8 cellular contexts compared by ENCODE assay signal in the genomic region with DNA sequence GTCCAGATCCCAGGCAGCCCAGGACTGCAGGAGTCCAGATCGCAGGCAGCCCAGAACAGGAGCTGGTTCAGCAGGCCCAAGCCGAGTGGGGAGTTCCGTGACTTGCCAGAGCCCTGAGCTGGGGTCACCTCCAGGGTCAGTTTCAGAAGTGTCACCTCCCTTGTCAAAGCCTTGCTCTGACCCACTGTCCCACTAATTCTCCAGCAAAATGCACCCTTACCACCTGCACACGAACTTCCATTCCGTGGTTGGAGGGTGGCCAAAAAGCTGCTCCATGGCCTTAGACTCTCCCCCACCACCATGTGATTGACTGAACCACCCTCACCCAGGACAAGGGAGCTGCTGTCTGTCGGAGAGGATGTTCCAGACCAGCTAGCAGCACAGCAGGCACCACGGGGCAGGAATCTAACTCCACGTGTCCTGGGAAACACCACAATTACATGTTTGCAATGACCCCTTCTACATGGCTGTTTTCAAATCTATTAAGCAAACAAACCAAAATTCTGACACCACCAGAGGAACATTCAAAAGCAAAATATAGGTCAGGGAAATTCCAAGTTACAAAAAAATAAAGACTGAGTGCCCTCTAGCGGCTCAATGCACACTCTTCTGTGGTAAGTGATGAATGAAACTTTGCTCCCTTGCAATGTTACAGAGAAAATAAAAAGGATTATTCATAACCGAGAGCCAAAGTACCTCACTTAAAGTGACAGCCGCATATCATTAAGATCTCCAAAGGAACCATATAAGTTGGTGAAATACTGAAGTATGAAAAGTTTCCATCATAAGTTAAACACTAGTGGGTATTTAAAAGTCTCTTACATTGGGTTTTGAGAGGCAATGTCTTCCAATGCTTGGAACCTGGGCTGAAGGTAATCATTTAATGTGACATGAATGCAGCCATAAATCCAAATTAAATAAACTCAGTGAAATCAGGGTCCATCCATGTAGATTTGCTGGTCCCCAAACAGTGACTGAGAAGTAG.
DNase-seq lines count a peak whose midpoint lies in the region; ATAC-seq and TF ChIP-seq lines count a peak whose summit lies in the region.

No MANE protein-coding gene starts in this region.

- no peaks in the 10 kb centered on the region for H3K27me3 Mint-ChIP-seq in CD4-positive, alpha-beta memory T cell

- H3K27ac Mint-ChIP-seq in CD4-positive, alpha-beta memory T cell: peak overlapping the region in 3 of 7 donors; percentile 2 to 43 (median 24)

- no peak overlapping the region for H3K4me3 ChIP-seq in CD4-positive, alpha-beta memory T cell (ENCODE audit: low read length in 2 of 2)
- H3K4me3 ChIP-seq in H7 (ENCODE audit: insufficient read depth, low read depth, low read length) (no peak overlapping the region), choroid plexus epithelial cell (ENCODE audit: low read depth, low read length) (no peak overlapping the region), left lung (no peak overlapping the region)

- H3K27ac ChIP-seq in CD4-positive, alpha-beta memory T cell (ENCODE audit: low read depth, low read length): no peak overlapping the region
- no peak overlapping the region for H3K27ac ChIP-seq in left lung

- TF ChIP-seq CTCF in choroid plexus epithelial cell (conservative IDR thresholded peaks at IDR 0.05; ENCODE audit: low read depth, low read length): peak; percentile 78
- peak; percentile 36 to 43 for TF ChIP-seq CTCF in left lung (IDR thresholded peaks at IDR 0.05)

- H3K4me1 Mint-ChIP-seq in CD4-positive, alpha-beta memory T cell: peaks cover 5 to 12% (median 8%) of the 10 kb centered on the region in 4 donors

- intact Hi-C loops in CD4-positive, alpha-beta memory T cell (cut with micrococcal nuclease): no loop called here
- intact Hi-C loops in left lung (cut with DNase I): no loop called here

- CTCF ChIA-PET in CD4-positive, alpha-beta memory T cell (lab: Charles Lee; ENCODE audit: partially characterized antibody): interaction anchor here (1.0 to 3.2 kb wide), 5 partner anchors 8 to 1259 kb away, joined by 3 to 15 read pairs (median 4); no protein-coding TSS in a partner anchor

- no peaks in the 10 kb centered on the region for H3K9me3 ChIP-seq in CD4-positive, alpha-beta memory T cell (ENCODE audit: control insufficient read depth in 1 of 2, low read length in 2 of 2)
- no peaks in the 10 kb centered on the region for H3K9me3 ChIP-seq in left lung

- peak; percentile 21 to 49 (median 28) for DNase-seq in CD4-positive, alpha-beta memory T cell
- peak; percentile 78 for DNase-seq in H7
- peak; percentile 93 for DNase-seq in choroid plexus epithelial cell (ENCODE audit: low read depth)
- DNase-seq in left lung: peak in 1 of 2 donors; percentile 14
- peak; percentile 89 for DNase-seq in superior temporal gyrus (ENCODE audit: extremely low spot score)

- H3K4me3 Mint-ChIP-seq in CD4-positive, alpha-beta memory T cell: no peak overlapping the region

- peak; percentile 93 for ATAC-seq in SK-N-SH treated with all-trans-retinoic acid at 6 μM for 48 hours
- peak; percentile 75 for ATAC-seq in left lung
- no peak for ATAC-seq in GM21723 (IDR thresholded peaks at IDR 0.05; ENCODE audit: unreplicated experiment)
- ATAC-seq in HG02642 (IDR thresholded peaks at IDR 0.05; ENCODE audit: poor library complexity, unreplicated experiment): no peak

- no peaks in the 10 kb centered on the region for H3K27me3 ChIP-seq in CD4-positive, alpha-beta memory T cell (ENCODE audit: insufficient read depth, low read length)
- H3K27me3 ChIP-seq in H7 (ENCODE audit: control insufficient read depth, insufficient read depth, low read length): no peaks in the 10 kb centered on the region
- no peaks in the 10 kb centered on the region for H3K27me3 ChIP-seq in left lung

- POLR2A ChIA-PET in CD4-positive, alpha-beta memory T cell (lab: Charles Lee; ENCODE audit: partially characterized antibody): no interaction called here

- H3K36me3 Mint-ChIP-seq in CD4-positive, alpha-beta memory T cell: no peaks in the 10 kb centered on the region

- no peaks in the 10 kb centered on the region for H3K9me3 Mint-ChIP-seq in CD4-positive, alpha-beta memory T cell

- no peaks in the 10 kb centered on the region for H3K36me3 ChIP-seq in CD4-positive, alpha-beta memory T cell (ENCODE audit: insufficient read depth, low read length)
- H3K36me3 ChIP-seq in H7 (replicated peaks; ENCODE audit: control insufficient read depth, insufficient read depth, low read length) (no peaks in the 10 kb centered on the region), left lung (peaks cover 0 to 11% of the 10 kb centered on the region in 2 donors)

- peaks cover 5% of the 10 kb centered on the region for H3K4me1 ChIP-seq in CD4-positive, alpha-beta memory T cell (ENCODE audit: insufficient read depth, low read length)
- no peaks in the 10 kb centered on the region for H3K4me1 ChIP-seq in left lung

TF ChIP-seq in SK-N-SH treated with all-trans-retinoic acid at 6 μM for 48 hours, 23 proteins besides CTCF, POLR2A, EP300 and RAD21 (continues in another document):
- TF ChIP-seq ZNF565 (CRISPR knock-in tag; conservative IDR thresholded peaks at IDR 0.05; ENCODE audit: low read depth) (no peak), SNAI2 (CRISPR knock-in tag; IDR thresholded peaks at IDR 0.05) (no peak), CSDC2 (CRISPR knock-in tag; IDR thresholded peaks at IDR 0.05) (no peak), TCF4 (CRISPR knock-in tag; IDR thresholded peaks at IDR 0.05; ENCODE audit: borderline replicate concordance) (no peak), GLIS3 (CRISPR knock-in tag; IDR thresholded peaks at IDR 0.05) (no peak), ZFP3 (CRISPR knock-in tag; IDR thresholded peaks at IDR 0.05) (no peak), ZFP30 (CRISPR knock-in tag; IDR thresholded peaks at IDR 0.05) (no peak), RARB (CRISPR knock-in tag; IDR thresholded peaks at IDR 0.05) (no peak), ESRRG (CRISPR knock-in tag; IDR thresholded peaks at IDR 0.05) (no peak)
- TF ChIP-seq, protein P1, sequence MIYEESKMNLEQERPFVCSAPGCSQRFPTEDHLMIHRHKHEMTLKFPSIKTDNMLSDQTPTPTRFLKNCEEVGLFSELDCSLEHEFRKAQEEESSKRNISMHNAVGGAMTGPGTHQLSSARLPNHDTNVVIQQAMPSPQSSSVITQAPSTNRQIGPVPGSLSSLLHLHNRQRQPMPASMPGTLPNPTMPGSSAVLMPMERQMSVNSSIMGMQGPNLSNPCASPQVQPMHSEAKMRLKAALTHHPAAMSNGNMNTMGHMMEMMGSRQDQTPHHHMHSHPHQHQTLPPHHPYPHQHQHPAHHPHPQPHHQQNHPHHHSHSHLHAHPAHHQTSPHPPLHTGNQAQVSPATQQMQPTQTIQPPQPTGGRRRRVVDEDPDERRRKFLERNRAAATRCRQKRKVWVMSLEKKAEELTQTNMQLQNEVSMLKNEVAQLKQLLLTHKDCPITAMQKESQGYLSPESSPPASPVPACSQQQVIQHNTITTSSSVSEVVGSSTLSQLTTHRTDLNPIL (CRISPR knock-in tag; IDR thresholded peaks at IDR 0.05; ENCODE audit: low read depth): no peak
- TF ChIP-seq, protein P2, sequence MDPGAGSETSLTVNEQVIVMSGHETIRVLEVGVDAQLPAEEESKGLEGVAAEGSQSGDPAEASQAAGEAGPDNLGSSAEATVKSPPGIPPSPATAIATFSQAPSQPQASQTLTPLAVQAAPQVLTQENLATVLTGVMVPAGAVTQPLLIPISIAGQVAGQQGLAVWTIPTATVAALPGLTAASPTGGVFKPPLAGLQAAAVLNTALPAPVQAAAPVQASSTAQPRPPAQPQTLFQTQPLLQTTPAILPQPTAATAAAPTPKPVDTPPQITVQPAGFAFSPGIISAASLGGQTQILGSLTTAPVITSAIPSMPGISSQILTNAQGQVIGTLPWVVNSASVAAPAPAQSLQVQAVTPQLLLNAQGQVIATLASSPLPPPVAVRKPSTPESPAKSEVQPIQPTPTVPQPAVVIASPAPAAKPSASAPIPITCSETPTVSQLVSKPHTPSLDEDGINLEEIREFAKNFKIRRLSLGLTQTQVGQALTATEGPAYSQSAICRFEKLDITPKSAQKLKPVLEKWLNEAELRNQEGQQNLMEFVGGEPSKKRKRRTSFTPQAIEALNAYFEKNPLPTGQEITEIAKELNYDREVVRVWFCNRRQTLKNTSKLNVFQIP (CRISPR knock-in tag; IDR thresholded peaks at IDR 0.05; ENCODE audit: borderline replicate concordance, low read depth): no peak
- TF ChIP-seq, protein P3, sequence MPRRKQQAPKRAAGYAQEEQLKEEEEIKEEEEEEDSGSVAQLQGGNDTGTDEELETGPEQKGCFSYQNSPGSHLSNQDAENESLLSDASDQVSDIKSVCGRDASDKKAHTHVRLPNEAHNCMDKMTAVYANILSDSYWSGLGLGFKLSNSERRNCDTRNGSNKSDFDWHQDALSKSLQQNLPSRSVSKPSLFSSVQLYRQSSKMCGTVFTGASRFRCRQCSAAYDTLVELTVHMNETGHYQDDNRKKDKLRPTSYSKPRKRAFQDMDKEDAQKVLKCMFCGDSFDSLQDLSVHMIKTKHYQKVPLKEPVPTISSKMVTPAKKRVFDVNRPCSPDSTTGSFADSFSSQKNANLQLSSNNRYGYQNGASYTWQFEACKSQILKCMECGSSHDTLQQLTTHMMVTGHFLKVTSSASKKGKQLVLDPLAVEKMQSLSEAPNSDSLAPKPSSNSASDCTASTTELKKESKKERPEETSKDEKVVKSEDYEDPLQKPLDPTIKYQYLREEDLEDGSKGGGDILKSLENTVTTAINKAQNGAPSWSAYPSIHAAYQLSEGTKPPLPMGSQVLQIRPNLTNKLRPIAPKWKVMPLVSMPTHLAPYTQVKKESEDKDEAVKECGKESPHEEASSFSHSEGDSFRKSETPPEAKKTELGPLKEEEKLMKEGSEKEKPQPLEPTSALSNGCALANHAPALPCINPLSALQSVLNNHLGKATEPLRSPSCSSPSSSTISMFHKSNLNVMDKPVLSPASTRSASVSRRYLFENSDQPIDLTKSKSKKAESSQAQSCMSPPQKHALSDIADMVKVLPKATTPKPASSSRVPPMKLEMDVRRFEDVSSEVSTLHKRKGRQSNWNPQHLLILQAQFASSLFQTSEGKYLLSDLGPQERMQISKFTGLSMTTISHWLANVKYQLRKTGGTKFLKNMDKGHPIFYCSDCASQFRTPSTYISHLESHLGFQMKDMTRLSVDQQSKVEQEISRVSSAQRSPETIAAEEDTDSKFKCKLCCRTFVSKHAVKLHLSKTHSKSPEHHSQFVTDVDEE (CRISPR knock-in tag; IDR thresholded peaks at IDR 0.05): no peak

Comparison
In these comparisons a context has a peak if more than half of its experiments do, and no peak if none do; other contexts are left out.
1. ATAC-seq: peak in SK-N-SH treated with all-trans-retinoic acid at 6 μM for 48 hours (single experiment) and left lung (single experiment); none in GM21723 (single experiment) and HG02642 (single experiment).